22 cellular contexts compared by ENCODE assay signal in genomic region chr12:87363497-87364084, GRCh38.
A peak's percentile ranks its signal among the peaks of the same experiment; 100 is the strongest.
DNase-seq lines count a peak whose midpoint lies in the region; ATAC-seq and TF ChIP-seq lines count a peak whose summit lies in the region.
"Had no signal": no experiment of that assay in that cellular context is flagged by ENCODE, and none has a peak within 500 bp of the region (broad histone marks: within the 10 kb centered on the region; RNA-seq: fewer than 3 reads in every experiment).

No MANE protein-coding gene starts in this region.

- H3K4me3 Mint-ChIP-seq in nephron progenitor cell = no peak overlapping the region
- H3K4me3 Mint-ChIP-seq: CD8-positive, alpha-beta memory T cell; T-cell had no signal

- TF ChIP-seq CTCF in C4-2B (conservative IDR thresholded peaks at IDR 0.05) (peak; percentile 16), nephron progenitor cell (IDR thresholded peaks at IDR 0.05) (no peak)

- H3K27ac ChIP-seq in C4-2B = no peak overlapping the region
- H3K27ac ChIP-seq: BLaER1, PC-9, RWPE1 had no signal

- peaks cover 38% of the 10 kb centered on the region for H3K9me3 Mint-ChIP-seq in nephron progenitor cell

- ATAC-seq in HG03460 (IDR thresholded peaks at IDR 0.05; ENCODE audit: unreplicated experiment) = no peak
- ATAC-seq: K562, T-cell had no signal

- no peaks in the 10 kb centered on the region for H3K4me1 Mint-ChIP-seq in nephron progenitor cell
- H3K4me1 Mint-ChIP-seq: CD8-positive, alpha-beta memory T cell; T-cell had no signal

- no peaks in the 10 kb centered on the region for H3K27me3 Mint-ChIP-seq in nephron progenitor cell (ENCODE audit: low read depth, poor library complexity)
- H3K27me3 Mint-ChIP-seq: CD8-positive, alpha-beta memory T cell; T-cell had no signal

- DNase-seq in HT1080 (ENCODE audit: low read depth) (peak; percentile 15), RPMI7951 (ENCODE audit: low read depth) (peak; percentile 8), nephron progenitor cell (no peak), NCI-H2081 (lab: John Stamatoyannopoulos, UW) (no peak), DMS79 (lab: John Stamatoyannopoulos, UW) (no peak)
- DNase-seq: Calu3; CD8-positive, alpha-beta memory T cell; DMS153; GDM1; NCI-H1105 treated with DMSO at 0.1 percent for 48 hours; NCI-H1694; NCI-H2081 treated with DMSO at 0.1 percent for 48 hours; NCI-H2171 treated with DMSO at 0.1 percent for 48 hours; NCI-H524 treated with DMSO at 0.1 percent for 48 hours; PC-9; SIG-M5; T-cell had no signal

- peak overlapping the region; percentile 40 for H3K27ac Mint-ChIP-seq in nephron progenitor cell
- H3K27ac Mint-ChIP-seq: CD8-positive, alpha-beta memory T cell; T-cell had no signal

- H3K36me3 Mint-ChIP-seq in nephron progenitor cell (ENCODE audit: low read depth) = no peaks in the 10 kb centered on the region
- H3K36me3 Mint-ChIP-seq: CD8-positive, alpha-beta memory T cell; T-cell had no signal

Comparison
In these comparisons a context has a peak if more than half of its experiments do, and no peak if none do; other contexts are left out.
1. DNase-seq: peak in HT1080 (single experiment) and RPMI7951 (single experiment); none in nephron progenitor cell (single experiment), NCI-H2081 (0 of 2) and DMS79 (single experiment).